ENCODE assay signal across 1 cellular context in genomic region chr9:132882616-132883015, GRCh38.
TF ChIP-seq lines count a peak whose summit lies in the region.

No MANE protein-coding gene starts in this region.

TF ChIP-seq in GM23338, 12 proteins besides CTCF, POLR2A, EP300 and RAD21 (continued from another document):
- TF ChIP-seq ZNF462 (CRISPR knock-in tag; IDR thresholded peaks at IDR 0.05) (no peak), EZH2 (IDR thresholded peaks at IDR 0.05; ENCODE audit: low read depth, unreplicated experiment) (no peak), STAT1 (IDR thresholded peaks at IDR 0.05; ENCODE audit: unreplicated experiment) (no peak), CREB1 (CRISPR knock-in tag; IDR thresholded peaks at IDR 0.05; ENCODE audit: low read depth) (no peak), REST (IDR thresholded peaks at IDR 0.05; ENCODE audit: unreplicated experiment) (no peak), ETS1 (IDR thresholded peaks at IDR 0.05) (no peak), POLR2AphosphoS5 (IDR thresholded peaks at IDR 0.05; ENCODE audit: low read depth) (no peak), JUNB (IDR thresholded peaks at IDR 0.05; ENCODE audit: unreplicated experiment) (no peak)
TF ChIP-seq in GM23338: peak in this region for 0.
